ENCODE assay signal across 1 cellular context in the genomic region with DNA sequence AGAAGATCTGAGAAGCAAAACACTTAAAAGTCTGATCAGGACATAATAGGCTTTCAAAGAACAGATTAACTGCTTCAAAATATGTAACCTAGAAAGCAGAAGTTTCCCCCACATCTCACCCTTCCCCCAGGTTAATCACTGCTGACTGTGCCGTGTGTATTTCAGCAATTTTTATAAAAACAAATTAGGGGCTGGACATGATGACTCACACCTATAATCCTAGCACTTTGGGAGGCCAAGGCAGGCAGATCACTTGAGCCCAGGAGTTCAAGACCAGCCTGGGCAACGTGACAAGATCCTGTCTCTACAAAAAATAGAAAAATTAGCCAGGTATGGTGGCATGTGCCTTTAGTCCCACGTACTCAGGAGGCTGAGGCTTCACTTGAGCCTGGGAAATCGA.
TF ChIP-seq lines count a peak whose summit lies in the region.

No MANE protein-coding gene starts in this region.

TF ChIP-seq in WTC11, 78 proteins besides CTCF, POLR2A, EP300 and RAD21 (continued from another document):
- TF ChIP-seq, protein P1, sequence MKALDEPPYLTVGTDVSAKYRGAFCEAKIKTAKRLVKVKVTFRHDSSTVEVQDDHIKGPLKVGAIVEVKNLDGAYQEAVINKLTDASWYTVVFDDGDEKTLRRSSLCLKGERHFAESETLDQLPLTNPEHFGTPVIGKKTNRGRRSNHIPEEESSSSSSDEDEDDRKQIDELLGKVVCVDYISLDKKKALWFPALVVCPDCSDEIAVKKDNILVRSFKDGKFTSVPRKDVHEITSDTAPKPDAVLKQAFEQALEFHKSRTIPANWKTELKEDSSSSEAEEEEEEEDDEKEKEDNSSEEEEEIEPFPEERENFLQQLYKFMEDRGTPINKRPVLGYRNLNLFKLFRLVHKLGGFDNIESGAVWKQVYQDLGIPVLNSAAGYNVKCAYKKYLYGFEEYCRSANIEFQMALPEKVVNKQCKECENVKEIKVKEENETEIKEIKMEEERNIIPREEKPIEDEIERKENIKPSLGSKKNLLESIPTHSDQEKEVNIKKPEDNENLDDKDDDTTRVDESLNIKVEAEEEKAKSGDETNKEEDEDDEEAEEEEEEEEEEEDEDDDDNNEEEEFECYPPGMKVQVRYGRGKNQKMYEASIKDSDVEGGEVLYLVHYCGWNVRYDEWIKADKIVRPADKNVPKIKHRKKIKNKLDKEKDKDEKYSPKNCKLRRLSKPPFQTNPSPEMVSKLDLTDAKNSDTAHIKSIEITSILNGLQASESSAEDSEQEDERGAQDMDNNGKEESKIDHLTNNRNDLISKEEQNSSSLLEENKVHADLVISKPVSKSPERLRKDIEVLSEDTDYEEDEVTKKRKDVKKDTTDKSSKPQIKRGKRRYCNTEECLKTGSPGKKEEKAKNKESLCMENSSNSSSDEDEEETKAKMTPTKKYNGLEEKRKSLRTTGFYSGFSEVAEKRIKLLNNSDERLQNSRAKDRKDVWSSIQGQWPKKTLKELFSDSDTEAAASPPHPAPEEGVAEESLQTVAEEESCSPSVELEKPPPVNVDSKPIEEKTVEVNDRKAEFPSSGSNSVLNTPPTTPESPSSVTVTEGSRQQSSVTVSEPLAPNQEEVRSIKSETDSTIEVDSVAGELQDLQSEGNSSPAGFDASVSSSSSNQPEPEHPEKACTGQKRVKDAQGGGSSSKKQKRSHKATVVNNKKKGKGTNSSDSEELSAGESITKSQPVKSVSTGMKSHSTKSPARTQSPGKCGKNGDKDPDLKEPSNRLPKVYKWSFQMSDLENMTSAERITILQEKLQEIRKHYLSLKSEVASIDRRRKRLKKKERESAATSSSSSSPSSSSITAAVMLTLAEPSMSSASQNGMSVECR (CRISPR knock-in tag; IDR thresholded peaks at IDR 0.05; ENCODE audit: borderline replicate concordance): no peak
- TF ChIP-seq ZNF671 (CRISPR knock-in tag; IDR thresholded peaks at IDR 0.05): no peak
- no peak for TF ChIP-seq ZNF423 (CRISPR knock-in tag; IDR thresholded peaks at IDR 0.05)
- TF ChIP-seq MXD4 (CRISPR knock-in tag; IDR thresholded peaks at IDR 0.05; ENCODE audit: borderline replicate concordance): no peak
TF ChIP-seq in WTC11: peak in this region for 0.
